In genomic region chr22:31081963-31082605, GRCh38 we compare ENCODE assay signal across 1 cellular context.
TF ChIP-seq lines count a peak whose summit lies in the region.

No MANE protein-coding gene starts in this region.

TF ChIP-seq in HepG2, 621 proteins besides CTCF, POLR2A, EP300 and RAD21:
- TF ChIP-seq SYNCRIP (IDR thresholded peaks at IDR 0.05; ENCODE audit: insufficient read depth, low read depth, low read length) (no peak), EHMT2 (IDR thresholded peaks at IDR 0.05; ENCODE audit: borderline replicate concordance, low read depth, low read length) (no peak), TFE3 (CRISPR knock-in tag; IDR thresholded peaks at IDR 0.05) (0 out of 2 replicates have a peak, but pooled peaks have one; percentile 1), ZSCAN25 (CRISPR knock-in tag; IDR thresholded peaks at IDR 0.05) (no peak), U2AF2 (IDR thresholded peaks at IDR 0.05; ENCODE audit: low read depth, low read length) (no peak), EEA1 (CRISPR knock-in tag; IDR thresholded peaks at IDR 0.05; ENCODE audit: borderline replicate concordance) (0 out of 2 replicates have a peak, but pooled peaks have one; percentile 9), ZNF510 (CRISPR knock-in tag; IDR thresholded peaks at IDR 0.05; ENCODE audit: low read depth) (no peak), ZXDC (CRISPR knock-in tag; IDR thresholded peaks at IDR 0.05) (0 out of 2 replicates have a peak, but pooled peaks have one; percentile 38), REXO4 (CRISPR knock-in tag; IDR thresholded peaks at IDR 0.05; ENCODE audit: borderline replicate concordance) (no peak), CAMTA2 (CRISPR knock-in tag; IDR thresholded peaks at IDR 0.05; ENCODE audit: borderline replicate concordance) (0 out of 2 replicates have a peak, but pooled peaks have one; percentile 57), RFX1 (IDR thresholded peaks at IDR 0.05) (no peak), ERF (CRISPR knock-in tag; IDR thresholded peaks at IDR 0.05) (no peak), FOSL2 (CRISPR knock-in tag; IDR thresholded peaks at IDR 0.05) (0 out of 2 replicates have a peak, but pooled peaks have one; percentile 12), ZNF230 (CRISPR knock-in tag; IDR thresholded peaks at IDR 0.05) (no peak), YEATS2 (CRISPR knock-in tag; IDR thresholded peaks at IDR 0.05; ENCODE audit: borderline replicate concordance) (no peak)
